8 cellular contexts compared by ENCODE assay signal in the genomic region with DNA sequence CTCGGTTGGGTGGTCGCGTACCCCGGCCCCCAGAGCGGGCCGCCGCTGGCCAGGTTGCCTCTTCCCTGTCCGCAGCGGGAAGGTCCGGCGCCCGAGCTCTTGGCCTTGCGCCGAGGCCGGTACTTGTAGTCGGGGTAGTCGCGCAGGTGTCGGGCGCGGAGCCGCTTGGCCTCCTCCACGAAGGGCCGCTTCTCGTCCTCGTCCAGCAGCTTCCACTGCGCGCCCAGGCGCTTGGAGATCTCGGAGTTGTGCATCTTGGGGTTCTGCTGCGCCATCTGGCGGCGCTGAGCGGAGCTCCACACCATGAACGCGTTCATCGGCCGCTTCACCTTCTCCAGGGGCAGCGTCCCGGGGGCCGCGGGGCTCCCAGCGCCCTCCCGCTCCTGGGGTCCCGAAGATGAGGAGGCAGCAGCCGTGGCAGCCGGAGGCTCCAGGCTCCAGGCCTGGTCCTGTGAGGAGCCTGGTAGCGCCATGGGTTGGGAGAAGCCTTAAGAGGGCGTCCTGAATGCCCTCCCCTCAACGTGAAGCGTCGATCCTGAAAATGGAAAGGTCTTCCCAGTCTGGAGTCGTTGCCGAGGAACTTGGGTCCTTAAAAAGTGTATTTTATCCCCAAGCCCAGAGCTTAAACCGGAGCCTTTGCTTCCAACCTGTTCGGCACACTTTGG. TPM values are rescaled to one million over a fixed set of nuclear protein-coding genes. Genes with fewer than 3 reads are reported as not detected.
DNase-seq lines count a peak whose midpoint lies in the region; ATAC-seq and TF ChIP-seq lines count a peak whose summit lies in the region.

No MANE protein-coding gene starts in this region.

- CTCF ChIA-PET in AG04450 (lab: Charles Lee): interaction anchor here (0.5 to 2.4 kb wide), 28 partner anchors 8 to 544 kb away, joined by 3 to 39 read pairs (median 5); partner anchors contain the start of genes CD68, FXR2, NEURL4 and SENP3
- CTCF ChIA-PET in activated CD4-positive, alpha-beta memory T cell treated with anti-CD3 and anti-CD28 coated beads for 36 hours (lab: Charles Lee): interaction anchor here (0.5 to 7.7 kb wide), 26 partner anchors 9 to 684 kb away, joined by 3 to 57 read pairs (median 5); partner anchors contain the start of genes CD68, FXR2, SAT2 and SENP3

- DNase-seq in AG04450 (ENCODE audit: low read depth, low spot score) (no peak), HUDEP-2 (lab: John Stamatoyannopoulos, UW; ENCODE audit: unreplicated experiment in 76 of 76) (peak in 54 of 76 experiments; percentile 10 to 80 (median 51)), ecto neural progenitor cell (ENCODE audit: low spot score) (peak; percentile 94), left lung (peak; percentile 83 to 95), NCI-H1092 treated with DMSO at 0.1 percent for 48 hours (lab: John Stamatoyannopoulos, UW) (no peak)
- peak; percentile 74 for DNase-seq in activated CD4-positive, alpha-beta memory T cell treated with anti-CD3 and anti-CD28 coated beads for 36 hours
- DNase-seq in stimulated activated CD4-positive, alpha-beta T cell treated with anti-CD3 and anti-CD28 coated beads, Interleukin-15, amount 100 ng/mL, for 24 hours: peak; percentile 75

- peaks cover 10 to 39% of the 10 kb centered on the region in 2 donors for H3K4me1 ChIP-seq in left lung

- no peaks in the 10 kb centered on the region for H3K9me3 ChIP-seq in AG04450 (ENCODE audit: control insufficient read depth, insufficient read depth, low read length)
- no peaks in the 10 kb centered on the region for H3K9me3 ChIP-seq in left lung

- POLR2A ChIA-PET in AG04450 (lab: Yijun Ruan, JAX): interaction anchor here (0.9 to 2.8 kb wide), 9 partner anchors 8 to 105 kb away, joined by 3 to 22 read pairs (median 4); partner anchors contain the start of genes CD68, POLR2A, SAT2 and SENP3
- POLR2A ChIA-PET in activated CD4-positive, alpha-beta memory T cell treated with anti-CD3 and anti-CD28 coated beads for 36 hours (lab: Charles Lee): interaction anchor here (1.2 to 1.6 kb wide), 4 partner anchors 9 to 104 kb away, joined by 3 to 9 read pairs (median 4); no protein-coding TSS in a partner anchor

- H3K4me3 ChIP-seq in AG04450 (ENCODE audit: low read depth, low read length) (peak overlapping the region; percentile 34), left lung (no peak overlapping the region)

- H3K27ac Mint-ChIP-seq in activated CD4-positive, alpha-beta memory T cell treated with anti-CD3 and anti-CD28 coated beads for 36 hours: no peak overlapping the region

- no peaks in the 10 kb centered on the region for H3K27me3 Mint-ChIP-seq in activated CD4-positive, alpha-beta memory T cell treated with anti-CD3 and anti-CD28 coated beads for 36 hours

- peaks cover 35% of the 10 kb centered on the region for H3K36me3 Mint-ChIP-seq in activated CD4-positive, alpha-beta memory T cell treated with anti-CD3 and anti-CD28 coated beads for 36 hours

- TF ChIP-seq CTCF in AG04450 (IDR thresholded peaks at IDR 0.05; ENCODE audit: low read depth, low read length): peak; percentile 87
- TF ChIP-seq CTCF in left lung (IDR thresholded peaks at IDR 0.05): peak; percentile 76 to 90

- no peaks in the 10 kb centered on the region for H3K27me3 ChIP-seq in AG04450 (ENCODE audit: control insufficient read depth, insufficient read depth, low read length)
- H3K27me3 ChIP-seq in left lung: no peaks in the 10 kb centered on the region

- peaks cover 10% of the 10 kb centered on the region for H3K4me1 Mint-ChIP-seq in activated CD4-positive, alpha-beta memory T cell treated with anti-CD3 and anti-CD28 coated beads for 36 hours (ENCODE audit: low read depth)

- H3K4me3 Mint-ChIP-seq in activated CD4-positive, alpha-beta memory T cell treated with anti-CD3 and anti-CD28 coated beads for 36 hours: no peak overlapping the region

- ATAC-seq in left lung: peak; percentile 87
- no peak for ATAC-seq in GM21526 (IDR thresholded peaks at IDR 0.05; ENCODE audit: low FRiP score, unreplicated experiment)

- no peaks in the 10 kb centered on the region for H3K9me3 Mint-ChIP-seq in activated CD4-positive, alpha-beta memory T cell treated with anti-CD3 and anti-CD28 coated beads for 36 hours

- H3K27ac ChIP-seq in AG04450 (ENCODE audit: low read depth, low read length) (peak overlapping the region; percentile 94), left lung (no peak overlapping the region)

- H3K36me3 ChIP-seq in left lung: peaks cover 0 to 77% of the 10 kb centered on the region in 2 donors

- intact Hi-C loops in activated CD4-positive, alpha-beta memory T cell treated with anti-CD3 and anti-CD28 coated beads for 36 hours (cut with micrococcal nuclease): no loop called here
- intact Hi-C loops in left lung (cut with DNase I): no loop called here

RNA-seq across cellular contexts. Expression of gene SOX15, which starts 0.6 kb away (rescaled TPM):
- 0.24 and 0.29 TPM in 2 replicates for polyA plus RNA-seq in AG04450 (2011; rRNA removed)
- 0.17 TPM in 1 of 2 replicates, not detected in the other for polyA minus RNA-seq in AG04450 (2011; rRNA and poly(A)+ RNA removed)
- total RNA-seq in activated CD4-positive, alpha-beta memory T cell treated with anti-CD3 and anti-CD28 coated beads for 36 hours: under 1 TPM in 1 of 2 experiments, not detected in 1; 0.29 TPM
- under 1 TPM in 1 of 2 donors, not detected in 1; 0.31 TPM for total RNA-seq in left lung

RNA-seq across cellular contexts. Expression of gene MPDU1, which starts 5.7 kb away (rescaled TPM):
- polyA plus RNA-seq in AG04450 (2011; rRNA removed): 128 and 131 TPM in 2 replicates
- polyA minus RNA-seq in AG04450 (2011; rRNA and poly(A)+ RNA removed): 79.9 and 99.2 TPM in 2 replicates
- total RNA-seq in activated CD4-positive, alpha-beta memory T cell treated with anti-CD3 and anti-CD28 coated beads for 36 hours: 10 to 100 TPM; 52.6 to 52.9 TPM
- total RNA-seq in left lung: 10 to 100 TPM; 81.4 to 87.5 TPM

RNA-seq across cellular contexts. Expression of gene CD68, which starts 9.9 kb away (rescaled TPM):
- 34.1 and 39.6 TPM in 2 replicates for polyA plus RNA-seq in AG04450 (2011; rRNA removed)
- 11.6 and 21.2 TPM in 2 replicates for polyA minus RNA-seq in AG04450 (2011; rRNA and poly(A)+ RNA removed)
- total RNA-seq in activated CD4-positive, alpha-beta memory T cell treated with anti-CD3 and anti-CD28 coated beads for 36 hours: 10 to 100 TPM; 31.5 to 34.1 TPM
- 100 to 1,000 TPM; 305 to 427 TPM for total RNA-seq in left lung

RNA-seq across cellular contexts. Expression of gene FXR2, which starts 25.4 kb away (rescaled TPM):
- 24.6 and 29.4 TPM in 2 replicates for polyA plus RNA-seq in AG04450 (2011; rRNA removed)
- polyA minus RNA-seq in AG04450 (2011; rRNA and poly(A)+ RNA removed): 53.5 and 70.1 TPM in 2 replicates
- total RNA-seq in activated CD4-positive, alpha-beta memory T cell treated with anti-CD3 and anti-CD28 coated beads for 36 hours: 10 to 100 TPM; 37.5 to 40.1 TPM
- 10 to 100 TPM; 30.6 to 34.6 TPM for total RNA-seq in left lung

RNA-seq across cellular contexts. Expression of gene SENP3, which starts 27.6 kb away (rescaled TPM):
- 67.6 and 73.4 TPM in 2 replicates for polyA plus RNA-seq in AG04450 (2011; rRNA removed)
- polyA minus RNA-seq in AG04450 (2011; rRNA and poly(A)+ RNA removed): 58.9 and 63.0 TPM in 2 replicates
- 10 to 100 TPM; 50.8 to 53.2 TPM for total RNA-seq in activated CD4-positive, alpha-beta memory T cell treated with anti-CD3 and anti-CD28 coated beads for 36 hours
- total RNA-seq in left lung: 10 to 100 TPM; 43.5 to 48.6 TPM

Comparison
In these comparisons a context has a peak if more than half of its experiments do, and no peak if none do; other contexts are left out.
1. DNase-seq: peak in HUDEP-2 (54 of 76), activated CD4-positive, alpha-beta memory T cell treated with anti-CD3 and anti-CD28 coated beads for 36 hours (single experiment), ecto neural progenitor cell (single experiment), left lung (2 of 2) and stimulated activated CD4-positive, alpha-beta T cell treated with anti-CD3 and anti-CD28 coated beads, Interleukin-15, amount 100 ng/mL, for 24 hours (single experiment); none in AG04450 (single experiment) and NCI-H1092 treated with DMSO at 0.1 percent for 48 hours (single experiment).
2. RNA of gene CD68, which starts 9.9 kb away (total RNA-seq): 305 to 427 TPM in left lung; 31.5 to 34.1 TPM in activated CD4-positive, alpha-beta memory T cell treated with anti-CD3 and anti-CD28 coated beads for 36 hours; every median in the first group is over 4 times any median in the second.